Comparison of ENCODE assay signal across 16 cellular contexts in genomic region chr6:251920-252319, GRCh38. TPM values are rescaled to one million over a fixed set of nuclear protein-coding genes. Genes with fewer than 3 reads are reported as not detected.
A peak's percentile ranks its signal among the peaks of the same experiment; 100 is the strongest.
DNase-seq lines count a peak whose midpoint lies in the region; ATAC-seq and TF ChIP-seq lines count a peak whose summit lies in the region.
"Had no signal": no experiment of that assay in that cellular context is flagged by ENCODE, and none has a peak within 500 bp of the region (broad histone marks: within the 10 kb centered on the region; RNA-seq: fewer than 3 reads in every experiment).

No MANE protein-coding gene starts in this region.

- peak overlapping the region; percentile 17 for H3K27ac Mint-ChIP-seq in dendritic cell treated with granulocyte-macrophage colony-stimulating factor and Interleukin-4, amounts not matched to agents 40 ng/mL and 50 ng/mL, for 4 days

- peak; percentile 51 for ATAC-seq in GM21423 (IDR thresholded peaks at IDR 0.05; ENCODE audit: unreplicated experiment)
- no peak for ATAC-seq in Right ventricle myocardium superior (ENCODE audit: poor library complexity)
- no peak for ATAC-seq in GM18519 (IDR thresholded peaks at IDR 0.05; ENCODE audit: low FRiP score, unreplicated experiment)
- no peak for ATAC-seq in GM19351 (IDR thresholded peaks at IDR 0.05; ENCODE audit: unreplicated experiment)
- ATAC-seq: heart left ventricle, lower lobe of right lung had no signal

- no peak for TF ChIP-seq CTCF in OCI-LY3 (IDR thresholded peaks at IDR 0.05; ENCODE audit: low read depth, low read length)

- no peak overlapping the region for H3K9ac ChIP-seq in OCI-LY3 (ENCODE audit: low read length)

- H3K27ac ChIP-seq in OCI-LY3 (ENCODE audit: low read length): peak overlapping the region; percentile 52
- H3K27ac ChIP-seq: C4-2B, heart left ventricle, lower lobe of right lung had no signal

- no peaks in the 10 kb centered on the region for H3K9me3 Mint-ChIP-seq in dendritic cell treated with granulocyte-macrophage colony-stimulating factor and Interleukin-4, amounts not matched to agents 40 ng/mL and 50 ng/mL, for 4 days

- H3K36me3 ChIP-seq in OCI-LY3 (replicated peaks; ENCODE audit: low read depth, low read length): no peaks in the 10 kb centered on the region
- H3K36me3 ChIP-seq: HAP-1, heart left ventricle, lower lobe of right lung had no signal

- peaks cover 68% of the 10 kb centered on the region for H3K4me1 Mint-ChIP-seq in dendritic cell treated with granulocyte-macrophage colony-stimulating factor and Interleukin-4, amounts not matched to agents 40 ng/mL and 50 ng/mL, for 4 days (ENCODE audit: low read depth)

- H3K36me3 Mint-ChIP-seq in dendritic cell treated with granulocyte-macrophage colony-stimulating factor and Interleukin-4, amounts not matched to agents 40 ng/mL and 50 ng/mL, for 4 days (ENCODE audit: low read depth): no peaks in the 10 kb centered on the region

- no peaks in the 10 kb centered on the region for H3K9me3 ChIP-seq in OCI-LY3 (ENCODE audit: insufficient read depth, low read length)
- H3K9me3 ChIP-seq: HAP-1, heart left ventricle, lower lobe of right lung had no signal

- H4K20me1 ChIP-seq in OCI-LY3 (ENCODE audit: insufficient read depth, low read length): no peaks in the 10 kb centered on the region

- H3K27me3 Mint-ChIP-seq in dendritic cell treated with granulocyte-macrophage colony-stimulating factor and Interleukin-4, amounts not matched to agents 40 ng/mL and 50 ng/mL, for 4 days: no peaks in the 10 kb centered on the region

- peaks cover 66% of the 10 kb centered on the region for H3K4me1 ChIP-seq in OCI-LY3 (ENCODE audit: low read length)
- H3K4me1 ChIP-seq: HAP-1, lower lobe of right lung had no signal

- no peaks in the 10 kb centered on the region for H3K79me2 ChIP-seq in OCI-LY3 (ENCODE audit: low read length)

- peak overlapping the region; percentile 88 for H3K4me2 ChIP-seq in OCI-LY3 (ENCODE audit: low read length)

- intact Hi-C loops in dendritic cell treated with granulocyte-macrophage colony-stimulating factor and Interleukin-4, amounts not matched to agents 40 ng/mL and 50 ng/mL, for 4 days (cut with micrococcal nuclease): no loop called here
- intact Hi-C loops in Right ventricle myocardium superior (cut with DNase I): no loop called here

- H2AFZ ChIP-seq in OCI-LY3 (ENCODE audit: low read depth, low read length): no peak overlapping the region

- peak overlapping the region; percentile 42; the same call in 1 of the 2 replicates for H3K4me3 ChIP-seq in OCI-LY3 (ENCODE audit: low read length)
- H3K4me3 ChIP-seq: HAP-1, heart left ventricle, lower lobe of right lung had no signal

- no peak overlapping the region for H3K4me3 Mint-ChIP-seq in dendritic cell treated with granulocyte-macrophage colony-stimulating factor and Interleukin-4, amounts not matched to agents 40 ng/mL and 50 ng/mL, for 4 days

- DNase-seq in Daoy (ENCODE audit: low read depth) (peak; percentile 64), Right ventricle myocardium superior (no peak), 8988T (no peak)
- DNase-seq: activated CD4-positive, alpha-beta T cell treated with anti-CD3 and anti-CD28 coated beads for 4 hours; aorta; effector CD8-positive, alpha-beta T cell; heart left ventricle; lower lobe of right lung; NCI-H446 treated with DMSO at 0.1 percent for 48 hours had no signal

- no peaks in the 10 kb centered on the region for H3K27me3 ChIP-seq in OCI-LY3 (ENCODE audit: low read depth, low read length)

RNA-seq across cellular contexts. Expression of gene DUSP22, which starts 40.4 kb away (rescaled TPM):
- 21.0 and 22.9 TPM in 2 replicates for total RNA-seq in Daoy (2014; rRNA removed; shearing (Covaris generic))
- 50.5 TPM for total RNA-seq in Right ventricle myocardium superior
